ENCODE assay signal across 1 cellular context in genomic region chr2:241112592-241112991, GRCh38.
TF ChIP-seq lines count a peak whose summit lies in the region.

No MANE protein-coding gene starts in this region.

TF ChIP-seq in WTC11, 78 proteins besides CTCF, POLR2A, EP300 and RAD21 (continued from another document):
- TF ChIP-seq HMGXB4 (CRISPR knock-in tag; IDR thresholded peaks at IDR 0.05) (no peak), ATF1 (CRISPR knock-in tag; IDR thresholded peaks at IDR 0.05) (no peak), ZNF121 (CRISPR knock-in tag; IDR thresholded peaks at IDR 0.05) (no peak), NR1H2 (CRISPR knock-in tag; IDR thresholded peaks at IDR 0.05) (no peak), OVOL2 (CRISPR knock-in tag; IDR thresholded peaks at IDR 0.05; ENCODE audit: borderline replicate concordance) (no peak)
